In the genomic region with DNA sequence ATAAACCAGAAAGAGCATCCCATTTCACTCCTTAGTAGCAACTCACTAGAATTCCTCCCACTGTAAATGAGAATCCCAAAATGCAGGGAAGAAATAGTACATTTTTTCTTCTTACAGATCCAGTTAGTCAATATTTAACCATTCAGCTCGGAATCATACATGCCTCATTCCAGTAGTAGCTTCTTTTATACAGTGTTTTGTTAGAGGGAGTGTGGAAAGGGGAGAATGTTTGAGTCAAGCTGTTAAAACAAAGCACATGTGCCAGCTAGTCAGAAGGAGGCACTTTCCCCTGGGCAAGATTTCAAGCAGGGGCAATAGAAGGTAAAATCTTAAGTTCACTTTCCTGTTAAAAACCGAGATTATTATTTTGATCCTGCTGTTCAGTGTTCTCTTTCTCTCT, we compare ENCODE assay signal across 21 cellular contexts.
"Had no signal": no experiment of that assay in that cellular context is flagged by ENCODE, and none has a peak within 500 bp of the region (broad histone marks: within the 10 kb centered on the region; RNA-seq: fewer than 3 reads in every experiment).

No MANE protein-coding gene starts in this region.

- H3K36me3 ChIP-seq: colonic mucosa, gastrocnemius medialis, neural progenitor cell, right atrium auricular region, sigmoid colon, stomach had no signal

- H2AFZ ChIP-seq: neural progenitor cell, parathyroid adenoma had no signal

- H3K9me3 ChIP-seq: colonic mucosa, gastrocnemius medialis, psoas muscle had no signal

- DNase-seq: caudate nucleus; colonic mucosa; effector CD4-positive, alpha-beta T cell; endodermal cell; gastrocnemius medialis; glutamatergic neuron; immature natural killer cell; mammary epithelial cell; mucosa of descending colon; naive thymus-derived CD8-positive, alpha-beta T cell; nucleus accumbens; psoas muscle; sigmoid colon; stimulated activated CD4-positive, alpha-beta T cell treated with anti-CD3 and anti-CD28 coated beads, Interleukin-2, amount 100 ng/mL, for 24 hours; stimulated activated naive CD4-positive, alpha-beta T cell; stomach; trophoblast cell had no signal

- H3K79me2 ChIP-seq: parathyroid adenoma had no signal

- H3K4me2 ChIP-seq: neural progenitor cell had no signal

- H3K4me3 ChIP-seq: colonic mucosa, gastrocnemius medialis, mucosa of descending colon, neural progenitor cell, psoas muscle, right atrium auricular region, sigmoid colon, skin epidermis, stomach had no signal

- H3K9ac ChIP-seq: neural progenitor cell, parathyroid adenoma had no signal

- ATAC-seq: gastrocnemius medialis; mucosa of descending colon; naive thymus-derived CD8-positive, alpha-beta T cell; psoas muscle had no signal

- H3K4me1 ChIP-seq: colonic mucosa, gastrocnemius medialis, neural progenitor cell, parathyroid adenoma, psoas muscle, right atrium auricular region, sigmoid colon, stomach had no signal

- H3K27ac ChIP-seq: colonic mucosa, gastrocnemius medialis, neural progenitor cell, parathyroid adenoma, psoas muscle, right atrium auricular region, sigmoid colon, skin epidermis, stomach had no signal

- H3K27me3 ChIP-seq: colonic mucosa, gastrocnemius medialis, neural progenitor cell, right atrium auricular region, sigmoid colon, stomach had no signal
